Comparison of ENCODE assay signal across 19 cellular contexts in the genomic region with DNA sequence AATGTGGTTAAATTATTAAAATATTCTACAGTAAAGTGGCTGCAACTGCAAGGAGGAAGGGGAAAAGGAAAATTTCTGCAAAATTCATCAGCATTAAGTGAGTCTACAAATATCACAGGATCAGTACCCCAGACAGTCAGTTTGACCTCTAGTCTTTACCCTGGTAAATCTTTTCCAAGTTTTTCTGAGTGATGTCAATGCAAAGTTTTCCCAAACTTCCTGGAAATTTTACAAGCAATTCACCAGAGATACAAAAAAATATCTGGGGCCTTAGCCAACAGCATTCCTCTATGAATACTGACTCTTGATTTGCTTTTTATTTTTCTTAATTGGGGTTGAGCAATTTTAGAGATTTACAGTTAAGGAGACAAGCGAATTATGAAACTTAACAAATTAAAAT.
DNase-seq lines count a peak whose midpoint lies in the region; ATAC-seq and TF ChIP-seq lines count a peak whose summit lies in the region.
"Had no signal": no experiment of that assay in that cellular context is flagged by ENCODE, and none has a peak within 500 bp of the region (broad histone marks: within the 10 kb centered on the region; RNA-seq: fewer than 3 reads in every experiment).

No MANE protein-coding gene starts in this region.

- no peak overlapping the region for H3K4me3 ChIP-seq in psoas muscle
- H3K4me3 ChIP-seq: thyroid gland had no signal

- no peaks in the 10 kb centered on the region for H3K36me3 ChIP-seq in psoas muscle (ENCODE audit: insufficient read depth in 1 of 2, low read depth in 1 of 2)
- H3K36me3 ChIP-seq: thyroid gland had no signal

- intact Hi-C loops in psoas muscle (cut with DNase I) = no loop called here

- no peak for TF ChIP-seq CTCF in psoas muscle (IDR thresholded peaks at IDR 0.05)

- H3K27ac ChIP-seq in psoas muscle = no peak overlapping the region
- H3K27ac ChIP-seq: thyroid gland had no signal

- DNase-seq in A172 (ENCODE audit: low spot score) (peak; percentile 13), GM04504 (ENCODE audit: low read depth) (peak; percentile 22), fibroblast of gingiva (ENCODE audit: low read depth) (peak; percentile 40), lung microvascular endothelial cell (ENCODE audit: low read depth in 2 of 2) (peak; percentile 31 to 57), NCI-H524 (lab: John Stamatoyannopoulos, UW) (no peak), psoas muscle (no peak), NCI-H1105 (lab: John Stamatoyannopoulos, UW) (no peak), NCI-H226 (no peak)
- DNase-seq: activated CD4-positive, alpha-beta T cell treated with anti-CD3 and anti-CD28 coated beads for 36 hours; activated CD8-positive, alpha-beta memory T cell treated with anti-CD3 and anti-CD28 coated beads, Interleukin-2, amount 50 U/mL, for 4 hours; anterior cingulate cortex; CD8-positive, alpha-beta memory T cell; DND-41; MM.1S; naive thymus-derived CD8-positive, alpha-beta T cell; NCI-H187 treated with DMSO at 0.1 percent for 48 hours; stimulated activated CD4-positive, alpha-beta T cell treated with anti-CD3 and anti-CD28 coated beads, Interleukin-15, amount 100 ng/mL, for 24 hours; thyroid gland had no signal

- WGBS in psoas muscle, 3 donors = 32 to 54% (median 40%) methylated on average over 1 of the region's 1 CpG

- H3K4me1 ChIP-seq in psoas muscle = peaks cover 6% of the 10 kb centered on the region
- H3K4me1 ChIP-seq: thyroid gland had no signal

- no peaks in the 10 kb centered on the region for H3K9me3 ChIP-seq in psoas muscle
- H3K9me3 ChIP-seq: thyroid gland had no signal

- no peak for ATAC-seq in psoas muscle
- ATAC-seq: activated CD4-positive, alpha-beta T cell treated with anti-CD3 and anti-CD28 coated beads for 36 hours; naive thymus-derived CD8-positive, alpha-beta T cell; stimulated activated effector memory CD8-positive, alpha-beta T cell treated with anti-CD3 and anti-CD28 coated beads, Interleukin-12 subunit alpha, Interleukin-12 subunit beta, amount 100 ng/mL, for 72 hours had no signal

- no peaks in the 10 kb centered on the region for H3K27me3 ChIP-seq in psoas muscle (ENCODE audit: insufficient read depth in 3 of 3, low read length in 2 of 3)
- H3K27me3 ChIP-seq: thyroid gland had no signal

Comparison
In these comparisons a context has a peak if more than half of its experiments do, and no peak if none do; other contexts are left out.
1. DNase-seq: peak in A172 (single experiment), GM04504 (single experiment), fibroblast of gingiva (single experiment) and lung microvascular endothelial cell (2 of 2); none in NCI-H524 (0 of 2), psoas muscle (0 of 2), NCI-H1105 (single experiment) and NCI-H226 (single experiment).